1 cellular context compared by ENCODE assay signal in genomic region chr9:127450831-127451680, GRCh38.
TF ChIP-seq lines count a peak whose summit lies in the region.

TSS of gene LRSAM1 (plus strand) at chr9:127451510. CDS start at chr9:127454528, 3,018 bp downstream.
TSS of gene RPL12 (minus strand) at chr9:127451406. CDS start at chr9:127451317, 89 bp downstream.

TF ChIP-seq in HepG2, 621 proteins besides CTCF, POLR2A, EP300 and RAD21 (continued from another document and continues in another):
- no peak for TF ChIP-seq NFE2 (CRISPR knock-in tag; IDR thresholded peaks at IDR 0.05)
- peak; percentile 48; the same call in 1 of the 2 replicates for TF ChIP-seq SIN3B (IDR thresholded peaks at IDR 0.05; ENCODE audit: low read length)
- peak; percentile 37; the same call in 1 of the 2 replicates for TF ChIP-seq HOMEZ (CRISPR knock-in tag; IDR thresholded peaks at IDR 0.05; ENCODE audit: low read depth)
- no peak for TF ChIP-seq CAMTA2 (CRISPR knock-in tag; IDR thresholded peaks at IDR 0.05; ENCODE audit: borderline replicate concordance)
- no peak for TF ChIP-seq RAD51 (IDR thresholded peaks at IDR 0.05; ENCODE audit: borderline replicate concordance)
- TF ChIP-seq LCORL (IDR thresholded peaks at IDR 0.05) = no peak
- peak; percentile 80 for TF ChIP-seq LCORL (CRISPR knock-in tag; IDR thresholded peaks at IDR 0.05)
- TF ChIP-seq HNRNPH1 (optimal IDR thresholded peaks at IDR 0.05; ENCODE audit: low read depth, low read length) = no peak
- peak; percentile 71; the same call in 1 of the 2 replicates for TF ChIP-seq ZNF335 (CRISPR knock-in tag; IDR thresholded peaks at IDR 0.05)
- TF ChIP-seq ZNF343 (CRISPR knock-in tag; IDR thresholded peaks at IDR 0.05) = peak; percentile 95; the same call in 1 of the 2 replicates
- no peak for TF ChIP-seq PREB (CRISPR knock-in tag; IDR thresholded peaks at IDR 0.05)
- TF ChIP-seq DDIT3 (CRISPR knock-in tag; IDR thresholded peaks at IDR 0.05) = no peak; the same call in 1 of the 2 replicates
- peak; percentile 82 for TF ChIP-seq ZBTB10 (CRISPR knock-in tag; IDR thresholded peaks at IDR 0.05; ENCODE audit: borderline replicate concordance)
- TF ChIP-seq CSRNP2 (CRISPR knock-in tag; conservative IDR thresholded peaks at IDR 0.05; ENCODE audit: low read depth) = no peak
- TF ChIP-seq ZNF496 (CRISPR knock-in tag; IDR thresholded peaks at IDR 0.05; ENCODE audit: insufficient replicate concordance) = no peak
- TF ChIP-seq GLI4 (CRISPR knock-in tag; IDR thresholded peaks at IDR 0.05; ENCODE audit: borderline replicate concordance) = no peak; the same call in 1 of the 2 replicates
- TF ChIP-seq ZBTB26 (CRISPR knock-in tag; IDR thresholded peaks at IDR 0.05; ENCODE audit: borderline replicate concordance) = no peak; the same call in 1 of the 2 replicates
- 0 out of 2 replicates have a peak, but pooled peaks have one; percentile 54 for TF ChIP-seq ATF3 (CRISPR knock-in tag; IDR thresholded peaks at IDR 0.05)
- TF ChIP-seq ZNF232 (CRISPR knock-in tag; IDR thresholded peaks at IDR 0.05; ENCODE audit: borderline replicate concordance) = peak; percentile 38; the same call in 1 of the 2 replicates
- no peak for TF ChIP-seq RARG (CRISPR knock-in tag; IDR thresholded peaks at IDR 0.05; ENCODE audit: low read depth)
- peak; percentile 87; the same call in 1 of the 2 replicates for TF ChIP-seq ZNF577 (CRISPR knock-in tag; IDR thresholded peaks at IDR 0.05; ENCODE audit: borderline replicate concordance, low read depth)
- no peak for TF ChIP-seq ONECUT2 (CRISPR knock-in tag; IDR thresholded peaks at IDR 0.05)
- TF ChIP-seq LRRFIP1 (CRISPR knock-in tag; conservative IDR thresholded peaks at IDR 0.05) = no peak
- 0 out of 2 replicates have a peak, but pooled peaks have one; percentile 38 for TF ChIP-seq ZNF768 (CRISPR knock-in tag; IDR thresholded peaks at IDR 0.05)
- TF ChIP-seq ZNF609 (CRISPR knock-in tag; IDR thresholded peaks at IDR 0.05; ENCODE audit: borderline replicate concordance) = peak; percentile 65; the same call in 1 of the 2 replicates
- TF ChIP-seq ZNF773 (CRISPR knock-in tag; IDR thresholded peaks at IDR 0.05; ENCODE audit: borderline replicate concordance) = 0 out of 2 replicates have a peak, but pooled peaks have one; percentile 59
- peak; percentile 89 for TF ChIP-seq ERF (CRISPR knock-in tag; IDR thresholded peaks at IDR 0.05)
- TF ChIP-seq ZBTB1 (CRISPR knock-in tag; IDR thresholded peaks at IDR 0.05; ENCODE audit: borderline replicate concordance) = no peak
- TF ChIP-seq PRDM4 (CRISPR knock-in tag; IDR thresholded peaks at IDR 0.05; ENCODE audit: borderline replicate concordance) = no peak
- peak; percentile 100 for TF ChIP-seq POLR2G (IDR thresholded peaks at IDR 0.05; ENCODE audit: low read depth, low read length)
- TF ChIP-seq RFXANK (CRISPR knock-in tag; IDR thresholded peaks at IDR 0.05) = peak; percentile 40; the same call in 1 of the 2 replicates
- 0 out of 2 replicates have a peak, but pooled peaks have one; percentile 50 for TF ChIP-seq ZNF770 (CRISPR knock-in tag; IDR thresholded peaks at IDR 0.05)
- no peak for TF ChIP-seq ATM (IDR thresholded peaks at IDR 0.05; ENCODE audit: borderline replicate concordance)
